21 cellular contexts compared by ENCODE assay signal in genomic region chr3:36257117-36257516, GRCh38.
"Had no signal": no experiment of that assay in that cellular context is flagged by ENCODE, and none has a peak within 500 bp of the region (broad histone marks: within the 10 kb centered on the region; RNA-seq: fewer than 3 reads in every experiment).

No MANE protein-coding gene starts in this region.

- ATAC-seq: activated naive CD4-positive, alpha-beta T cell treated with anti-CD3 and anti-CD28 coated beads, Interleukin-2, amount 50 U/mL, for 72 hours; foreskin keratinocyte; heart right ventricle; left lung; stimulated activated naive B cell treated with anti-CD40 and anti-IgM and Interleukin-4, amounts not matched to agents 10 μg/mL and 1 μg/mL and 100 μg/mL, for 72 hours had no signal

- DNase-seq: activated CD4-positive, alpha-beta memory T cell treated with anti-CD3 and anti-CD28 coated beads, Interleukin-2, amount 10 ng/mL, durations not matched to agents 7 days and 5 days; activated CD4-positive, alpha-beta T cell treated with anti-CD3 and anti-CD28 coated beads, Interleukin-2, amount 10 ng/mL, durations not matched to agents 7 days and 5 days; activated CD4-positive, CD25-positive, alpha-beta regulatory T cell treated with anti-CD3 and anti-CD28 coated beads, Interleukin-2, amount 50 U/mL, for 72 hours; activated CD8-positive, alpha-beta memory T cell treated with anti-CD3 and anti-CD28 coated beads, Interleukin-2, amount 50 U/mL, for 48 hours; activated T-cell treated with anti-CD3 and anti-CD28 coated beads, Interleukin-2, amount 50 U/mL, for 24 hours; central memory CD4-positive, alpha-beta T cell; endodermal cell; foreskin keratinocyte; heart right ventricle; left lung; naive B cell; ovary; sigmoid colon; small intestine; stimulated activated CD4-positive, alpha-beta T cell treated with anti-CD3 and anti-CD28 coated beads, Interleukin-1b, Interleukin-23, amount 100 ng/mL, for 48 hours; stimulated activated naive B cell treated with anti-CD40 and anti-IgM and Interleukin-4, amounts not matched to agents 10 μg/mL and 1 μg/mL and 100 μg/mL, for 72 hours; stomach; T-helper 2 cell; thyroid gland; upper lobe of left lung had no signal

- FAIRE-seq: small intestine had no signal
